2 cellular contexts compared by ENCODE assay signal in genomic region chr3:46695962-46696922, GRCh38.
TF ChIP-seq lines count a peak whose summit lies in the region.

No MANE protein-coding gene starts in this region.

TF ChIP-seq in H1, 55 proteins besides CTCF, POLR2A, EP300 and RAD21:
- TF ChIP-seq TBP (IDR thresholded peaks at IDR 0.05; ENCODE audit: low read depth, low read length) (no peak), USF2 (IDR thresholded peaks at IDR 0.05; ENCODE audit: low read length) (no peak), ATF2 (IDR thresholded peaks at IDR 0.05; ENCODE audit: low read length) (no peak), POLR2AphosphoS5 (IDR thresholded peaks at IDR 0.05; ENCODE audit: low read depth, low read length) (no peak), FOSL1 (IDR thresholded peaks at IDR 0.05; ENCODE audit: insufficient read depth, low read depth, low read length) (no peak), CEBPB (IDR thresholded peaks at IDR 0.05; ENCODE audit: low read depth, low read length) (no peak), MAFK (IDR thresholded peaks at IDR 0.05; ENCODE audit: low read depth, low read length) (no peak), RBBP5 (IDR thresholded peaks at IDR 0.05; ENCODE audit: borderline replicate concordance, low read depth, low read length) (no peak), EZH2 (IDR thresholded peaks at IDR 0.05; ENCODE audit: low read depth, low read length, severe bottlenecking) (no peak), TEAD4 (IDR thresholded peaks at IDR 0.05; ENCODE audit: low read depth, low read length) (no peak), BACH1 (IDR thresholded peaks at IDR 0.05; ENCODE audit: low read length) (no peak), SIX5 (IDR thresholded peaks at IDR 0.05; ENCODE audit: low read depth, low read length) (no peak), EGR1 (IDR thresholded peaks at IDR 0.05; ENCODE audit: borderline replicate concordance, low read depth, low read length) (no peak), SRF (IDR thresholded peaks at IDR 0.05; ENCODE audit: low read depth, low read length) (no peak), KDM1A (IDR thresholded peaks at IDR 0.05; ENCODE audit: borderline replicate concordance, low read length) (no peak), CTBP2 (IDR thresholded peaks at IDR 0.05; ENCODE audit: borderline replicate concordance, insufficient read depth, insufficient read length, low read length) (no peak), BRCA1 (IDR thresholded peaks at IDR 0.05; ENCODE audit: low read depth, low read length) (no peak), SIN3A (conservative IDR thresholded peaks at IDR 0.05 in 1 of 2, IDR thresholded peaks at IDR 0.05 in 1 of 2; ENCODE audit: low read depth in 1 of 2, low read length in 2 of 2) (no peak), CHD1 (IDR thresholded peaks at IDR 0.05; ENCODE audit: low read depth, low read length) (no peak), TAF7 (optimal IDR thresholded peaks at IDR 0.05; ENCODE audit: borderline replicate concordance, low read depth, low read length) (no peak)
TF ChIP-seq in H1: peak in this region for 0.

TF ChIP-seq in GM12891, 5 proteins besides CTCF, POLR2A, EP300 and RAD21:
- no peak for TF ChIP-seq SPI1 (IDR thresholded peaks at IDR 0.05; ENCODE audit: low read depth, low read length)
- no peak for TF ChIP-seq PAX5 (IDR thresholded peaks at IDR 0.05; ENCODE audit: insufficient read depth, low read length, severe bottlenecking)
- no peak for TF ChIP-seq POLR2AphosphoS5 (IDR thresholded peaks at IDR 0.05; ENCODE audit: low read depth, low read length)
- no peak for TF ChIP-seq TAF1 (IDR thresholded peaks at IDR 0.05; ENCODE audit: low read depth, low read length)
